Comparison of ENCODE assay signal across 8 cellular contexts in the genomic region with DNA sequence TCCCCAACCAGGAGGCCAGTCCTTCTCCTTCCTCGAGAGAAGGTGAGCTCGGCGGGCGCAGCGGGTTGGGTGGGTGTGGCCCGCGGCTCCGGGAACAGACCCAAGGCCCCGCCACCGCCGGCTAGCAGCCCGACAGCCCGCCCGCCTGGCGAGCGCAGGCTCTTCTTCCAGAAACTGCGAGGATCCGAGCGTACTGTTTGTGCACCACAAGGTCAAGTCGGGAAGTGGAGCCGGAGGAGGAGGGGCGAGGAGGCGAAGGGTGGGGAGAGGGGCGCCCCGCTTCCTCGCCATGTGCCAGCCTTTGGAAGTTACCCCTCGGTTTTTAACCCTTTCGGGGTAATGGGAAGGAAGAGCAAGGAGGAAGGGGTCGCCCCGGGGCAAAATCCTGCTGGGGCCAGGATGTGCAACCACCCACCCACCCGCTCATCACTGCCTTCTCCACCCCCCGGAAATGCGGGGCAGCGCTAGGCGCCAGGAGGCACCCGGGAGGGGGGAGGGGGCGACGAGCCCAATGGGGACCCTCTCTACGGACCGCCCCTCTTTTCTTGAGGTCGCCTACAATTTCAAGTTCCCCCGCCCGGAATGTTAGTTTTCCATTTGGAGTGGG. TPM values are rescaled to one million over a fixed set of nuclear protein-coding genes. Genes with fewer than 3 reads are reported as not detected.
DNase-seq lines count a peak whose midpoint lies in the region; ATAC-seq, FAIRE-seq and TF ChIP-seq lines count a peak whose summit lies in the region.

No MANE protein-coding gene starts in this region.

- BruUV-seq in HepG2 (replicated peaks; lab: Mats Ljungman, UMichigan), result no TSS peak

- H3K79me2 ChIP-seq in HepG2 (ENCODE audit: insufficient read depth, low read length), result peaks cover 15% of the 10 kb centered on the region

- H3K27ac ChIP-seq in dorsolateral prefrontal cortex (peak overlapping the region; percentile 94 to 100 (median 100)), HepG2 (ENCODE audit: extremely low read length, insufficient read depth, low read length) (peak overlapping the region; percentile 69)

- H3K9me3 Mint-ChIP-seq in activated CD4-positive, alpha-beta memory T cell treated with anti-CD3 and anti-CD28 coated beads for 36 hours, result no peaks in the 10 kb centered on the region

- intact Hi-C loops in activated CD4-positive, alpha-beta memory T cell treated with anti-CD3 and anti-CD28 coated beads for 36 hours (cut with micrococcal nuclease), result loop anchor here (2.0 to 10.0 kb wide), 2 partner anchors 58 to 350 kb away; a partner anchor contains a TSS
- intact Hi-C loops in dorsolateral prefrontal cortex (cut with DNase I) (loop anchor here (1.0 to 10.0 kb wide), 3 partner anchors 58 to 320 kb away; a partner anchor contains a TSS), HepG2 (cut with micrococcal nuclease; ENCODE audit: unreplicated experiment) (loop anchor here (2.0 kb wide), 1 partner anchor 88 kb away; no protein-coding TSS in a partner anchor)

- H3K4me1 Mint-ChIP-seq in activated CD4-positive, alpha-beta memory T cell treated with anti-CD3 and anti-CD28 coated beads for 36 hours (ENCODE audit: low read depth), result peaks cover 24% of the 10 kb centered on the region

- POLR2A ChIA-PET in activated CD4-positive, alpha-beta memory T cell treated with anti-CD3 and anti-CD28 coated beads for 36 hours (lab: Charles Lee), result interaction anchor here (0.6 to 4.1 kb wide), 12 partner anchors 8 to 519 kb away, joined by 3 to 26 read pairs (median 7); a partner anchor contains a TSS
- POLR2A ChIA-PET in HepG2 (lab: Yijun Ruan, JAX), result interaction anchor here (0.6 to 6.9 kb wide), 9 partner anchors 9 to 470 kb away, joined by 3 to 109 read pairs (median 48); a partner anchor contains a TSS

- no peaks in the 10 kb centered on the region for H4K20me1 ChIP-seq in HepG2 (ENCODE audit: insufficient read depth, low read length)

- H3K4me2 ChIP-seq in HepG2 (ENCODE audit: low read depth, low read length), result peak overlapping the region; percentile 90

- no peak for TF ChIP-seq POLR2A in HepG2 (IDR thresholded peaks at IDR 0.05; ENCODE audit: insufficient read depth in 1 of 2, low read depth in 2 of 2, low read length in 2 of 2)

- TF ChIP-seq CTCF in dorsolateral prefrontal cortex (IDR thresholded peaks at IDR 0.05 in 54 of 56, conservative IDR thresholded peaks at IDR 0.05 in 2 of 56; ENCODE audit: low read depth in 1 of 56, partially characterized antibody in 56 of 56) (peak in 12 of 56 donors; percentile 3 to 36 (median 12)), HepG2 (CRISPR knock-in tag; IDR thresholded peaks at IDR 0.05) (peak; percentile 25; the same call in 1 of the 2 replicates)

- H3K4me3 Mint-ChIP-seq in activated CD4-positive, alpha-beta memory T cell treated with anti-CD3 and anti-CD28 coated beads for 36 hours, result peak overlapping the region; percentile 96

- in situ Hi-C loops in HepG2 (cut with HindIII; ENCODE audit: extremely low pct_ligation_motif_present, low pct_unique_long_range_greater_than_20kb), result no loop called here

- DNase-seq in SIG-M5 treated with dmso at 0.1 percent for 504 hours (lab: John Stamatoyannopoulos, UW; ENCODE audit: unreplicated experiment) (peak; percentile 76), SIG-M5 (lab: John Stamatoyannopoulos, UW) (no peak), NCI-H446 (lab: John Stamatoyannopoulos, UW) (peak; percentile 16 to 77), dorsolateral prefrontal cortex (peak; percentile 57 to 87 (median 79)), HepG2 (ENCODE audit: low spot score) (no peak)
- DNase-seq in activated CD4-positive, alpha-beta memory T cell treated with anti-CD3 and anti-CD28 coated beads for 36 hours, result peak; percentile 81
- DNase-seq in stimulated activated CD4-positive, alpha-beta T cell treated with anti-CD3 and anti-CD28 coated beads, Interleukin-2, amount 100 ng/mL, for 4 hours (ENCODE audit: low read depth), result peak; percentile 36

- TF ChIP-seq RAD21 in HepG2 (CRISPR knock-in tag; IDR thresholded peaks at IDR 0.05), result no peak; the same call in 1 of the 2 replicates

- no peak for TF ChIP-seq EP300 in HepG2 (IDR thresholded peaks at IDR 0.05; ENCODE audit: low read depth in 2 of 2, low read length in 2 of 2)
- TF ChIP-seq EP300 in HepG2 (CRISPR knock-in tag; IDR thresholded peaks at IDR 0.05; ENCODE audit: borderline replicate concordance), result no peak

- no peaks in the 10 kb centered on the region for H3K27me3 Mint-ChIP-seq in activated CD4-positive, alpha-beta memory T cell treated with anti-CD3 and anti-CD28 coated beads for 36 hours

- H3K36me3 Mint-ChIP-seq in activated CD4-positive, alpha-beta memory T cell treated with anti-CD3 and anti-CD28 coated beads for 36 hours, result peaks cover 2% of the 10 kb centered on the region

- H3K9ac ChIP-seq in HepG2 (ENCODE audit: insufficient read depth, low read depth, low read length), result peak overlapping the region; percentile 80

- FAIRE-seq in HepG2 (lab: Jason Lieb, UNC), result no peak

- H3K4me1 ChIP-seq in HepG2 (ENCODE audit: insufficient read depth, low read length), result peaks cover 31% of the 10 kb centered on the region

- H3K4me3 ChIP-seq in dorsolateral prefrontal cortex, result peak overlapping the region; percentile 67 to 98 (median 92)
- peak overlapping the region; percentile 85 to 98 (median 86) for H3K4me3 ChIP-seq in HepG2 (replicated peaks in 1 of 3; ENCODE audit: insufficient read depth in 1 of 3, low read depth in 2 of 3, low read length in 3 of 3)

- H3K27me3 ChIP-seq in dorsolateral prefrontal cortex (no peaks in the 10 kb centered on the region), HepG2 (ENCODE audit: control insufficient read depth in 1 of 2, insufficient read depth in 2 of 2, low read length in 2 of 2) (no peaks in the 10 kb centered on the region; a peak in 1 of 5 replicates)

- H2AFZ ChIP-seq in HepG2 (ENCODE audit: low read length), result no peak overlapping the region

- WGBS in HepG2 (ENCODE audit: low lambda C conversion rate), result 0% methylated on average over 12 of the region's 43 CpGs

- ATAC-seq in HepG2, result no peak
- no peak for ATAC-seq in HG02981 (IDR thresholded peaks at IDR 0.05; ENCODE audit: unreplicated experiment)

- CTCF ChIA-PET in activated CD4-positive, alpha-beta memory T cell treated with anti-CD3 and anti-CD28 coated beads for 36 hours (lab: Charles Lee), result interaction anchor here (0.6 to 6.6 kb wide), 8 partner anchors 8 to 153 kb away, joined by 3 to 65 read pairs (median 4); a partner anchor contains a TSS
- CTCF ChIA-PET in HepG2 (lab: Yijun Ruan, JAX; ENCODE audit: low intra/inter-chr PET ratio, low total read pairs), result no interaction called here

- no peaks in the 10 kb centered on the region for H3K9me3 ChIP-seq in HepG2 (ENCODE audit: low read length)

- H3K27ac Mint-ChIP-seq in activated CD4-positive, alpha-beta memory T cell treated with anti-CD3 and anti-CD28 coated beads for 36 hours, result peak overlapping the region; percentile 98

- no peaks in the 10 kb centered on the region for H3K36me3 ChIP-seq in HepG2 (replicated peaks in 1 of 2; ENCODE audit: control insufficient read depth in 1 of 2, insufficient read depth in 2 of 2, low read length in 2 of 2)

TF ChIP-seq in HepG2, 621 proteins besides CTCF, POLR2A, EP300 and RAD21 (continues in another document):
- TF ChIP-seq, protein P1, sequence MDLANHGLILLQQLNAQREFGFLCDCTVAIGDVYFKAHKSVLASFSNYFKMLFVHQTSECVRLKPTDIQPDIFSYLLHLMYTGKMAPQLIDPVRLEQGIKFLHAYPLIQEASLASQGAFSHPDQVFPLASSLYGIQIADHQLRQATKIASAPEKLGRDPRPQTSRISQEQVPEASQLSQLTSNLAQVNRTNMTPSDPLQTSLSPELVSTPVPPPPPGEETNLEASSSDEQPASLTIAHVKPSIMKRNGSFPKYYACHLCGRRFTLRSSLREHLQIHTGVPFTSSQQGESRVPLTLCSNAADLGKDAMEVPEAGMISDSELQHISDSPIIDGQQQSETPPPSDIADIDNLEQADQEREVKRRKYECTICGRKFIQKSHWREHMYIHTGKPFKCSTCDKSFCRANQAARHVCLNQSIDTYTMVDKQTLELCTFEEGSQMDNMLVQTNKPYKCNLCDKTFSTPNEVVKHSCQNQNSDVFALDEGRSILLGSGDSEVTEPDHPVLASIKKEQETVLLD (CRISPR knock-in tag; IDR thresholded peaks at IDR 0.05; ENCODE audit: low read depth), result peak; percentile 42; the same call in 1 of the 2 replicates
- TF ChIP-seq KLF9 (CRISPR knock-in tag; IDR thresholded peaks at IDR 0.05; ENCODE audit: low read depth), result 0 out of 2 replicates have a peak, but pooled peaks have one; percentile 54

RNA-seq across cellular contexts. Expression of a gene that starts 1.1 kb away (rescaled TPM):
- 10 to 100 TPM; 79.4 to 81.6 TPM for total RNA-seq in activated CD4-positive, alpha-beta memory T cell treated with anti-CD3 and anti-CD28 coated beads for 36 hours
- 100 to 1,000 TPM in 59 of 120 experiments, 10 to 100 TPM in 61; 64.6 to 141 (median 99.8) TPM for total RNA-seq in dorsolateral prefrontal cortex
- total RNA-seq in HepG2 (2016; rRNA removed; fragmentation: Illumina TruSeq; extraction: Trizol), result 15.1 and 15.6 TPM in 2 replicates
- 3.9 and 4.4 TPM in 2 replicates for total RNA-seq in HepG2 (2016; cell fraction: cytosol; rRNA removed; fragmentation: Illumina TruSeq; extraction: Trizol; ENCODE audit: low read depth)
- total RNA-seq in HepG2 (2016; cell fraction: insoluble cytoplasmic fraction; rRNA removed; fragmentation: Illumina TruSeq; extraction: Trizol), result 15.7 and 16.4 TPM in 2 replicates
- total RNA-seq in HepG2 (2016; cell fraction: membrane; rRNA removed; fragmentation: Illumina TruSeq; extraction: Trizol), result 9.9 and 14.2 TPM in 2 replicates
- 10.7 and 11.7 TPM in 2 replicates for total RNA-seq in HepG2 (2016; cell fraction: nucleus; rRNA removed; fragmentation: Illumina TruSeq; extraction: Trizol)
- 7.5 and 9.1 TPM in 2 replicates for polyA plus RNA-seq in HepG2 (2011; rRNA removed)
- polyA plus RNA-seq in HepG2 (2011; cell fraction: cytosol; rRNA removed), result 6.2 and 7.4 TPM in 2 replicates
- polyA plus RNA-seq in HepG2 (2011; cell fraction: nucleus; rRNA removed), result 10.9 and 11.6 TPM in 2 replicates
- polyA plus RNA-seq in HepG2 (2012), result 5.4 and 7.6 TPM in 2 replicates
- polyA plus RNA-seq in HepG2 (2016; cell fraction: cytosol; fragmentation: Illumina TruSeq; extraction: Trizol; ENCODE audit: low read depth), result 1.7 and 2.3 TPM in 2 replicates
- 10.3 and 12.8 TPM in 2 replicates for polyA plus RNA-seq in HepG2 (2016; cell fraction: insoluble cytoplasmic fraction; fragmentation: Illumina TruSeq; extraction: Trizol; ENCODE audit: low read depth)
- polyA plus RNA-seq in HepG2 (2016; cell fraction: membrane; fragmentation: Illumina TruSeq; extraction: Trizol; ENCODE audit: low read depth), result 4.9 and 6.8 TPM in 2 replicates
- 12.5 and 13.5 TPM in 2 replicates for polyA plus RNA-seq in HepG2 (2016; cell fraction: nucleus; fragmentation: Illumina TruSeq; extraction: Trizol; ENCODE audit: insufficient read depth, low read depth)
- polyA minus RNA-seq in HepG2 (2011; rRNA and poly(A)+ RNA removed; ENCODE audit: low replicate concordance), result 17.4 and 97.1 TPM in 2 replicates
- polyA minus RNA-seq in HepG2 (2011; cell fraction: cytosol; rRNA and poly(A)+ RNA removed), result 6.2 and 12.3 TPM in 2 replicates
- polyA minus RNA-seq in HepG2 (2011; cell fraction: nucleus; rRNA and poly(A)+ RNA removed), result 7.2 and 7.7 TPM in 2 replicates

Comparison
In these comparisons a context has a peak if more than half of its experiments do, and no peak if none do; other contexts are left out.
1. DNase-seq: peak in SIG-M5 treated with dmso at 0.1 percent for 504 hours (single experiment), NCI-H446 (2 of 2), activated CD4-positive, alpha-beta memory T cell treated with anti-CD3 and anti-CD28 coated beads for 36 hours (single experiment), dorsolateral prefrontal cortex (10 of 10) and stimulated activated CD4-positive, alpha-beta T cell treated with anti-CD3 and anti-CD28 coated beads, Interleukin-2, amount 100 ng/mL, for 4 hours (single experiment); none in SIG-M5 (single experiment) and HepG2 (single experiment).